ENCODE assay signal across 9 cellular contexts in the genomic region with DNA sequence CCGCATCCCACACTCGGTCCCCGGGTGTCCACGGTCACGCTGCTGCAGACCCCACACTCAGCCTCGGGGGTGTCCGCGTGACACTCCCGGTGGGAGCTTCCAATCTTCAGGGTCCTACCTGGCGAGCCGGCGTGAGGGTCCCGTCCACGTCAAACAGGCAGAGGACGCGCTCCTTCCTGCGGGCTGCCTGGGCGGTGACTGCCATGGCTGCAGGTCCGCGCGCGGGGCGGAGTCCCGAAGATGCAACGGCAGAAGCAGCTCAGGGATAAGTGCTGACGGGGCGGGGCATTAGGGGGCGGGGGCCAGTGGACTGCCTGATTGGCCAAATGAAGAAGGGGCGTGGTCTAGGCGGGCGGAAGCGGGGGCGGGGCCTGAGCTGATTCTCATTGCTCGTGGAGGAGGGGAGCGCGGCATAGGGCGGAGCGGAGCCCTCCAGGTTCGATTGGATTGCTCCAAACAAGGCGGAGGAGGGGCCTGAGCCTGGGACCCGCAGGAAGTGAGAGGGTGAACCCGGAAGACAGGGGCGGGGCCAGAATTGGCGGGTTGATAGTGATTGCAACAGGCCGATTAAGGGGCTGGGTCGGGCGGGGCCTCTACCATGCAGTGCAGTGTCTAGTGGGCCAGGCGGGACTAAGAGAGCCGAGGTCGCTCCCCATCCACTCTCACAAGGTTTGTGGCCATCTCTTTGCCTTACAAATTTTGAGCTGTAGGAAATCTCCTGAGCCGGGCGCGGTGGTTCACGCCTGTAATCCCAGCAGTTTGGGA.
DNase-seq lines count a peak whose midpoint lies in the region; ATAC-seq, FAIRE-seq and TF ChIP-seq lines count a peak whose summit lies in the region.
"Had no signal": no experiment of that assay in that cellular context is flagged by ENCODE, and none has a peak within 500 bp of the region (broad histone marks: within the 10 kb centered on the region; RNA-seq: fewer than 3 reads in every experiment).

TSS of gene PMM1 (minus strand) at position 240 of the 765 bp plus-strand sequence. CDS start at position 205, 35 bp downstream.

- peak within 1 kb of the TSS; percentile 89 for H3K4me3 Mint-ChIP-seq in central memory CD8-positive, alpha-beta T cell

- H3K4me1 Mint-ChIP-seq in central memory CD8-positive, alpha-beta T cell, result peaks cover 25% of the 10 kb centered on the region

- peak within 1 kb of the TSS; percentile 100 for H3K4me3 ChIP-seq in AG09309 (ENCODE audit: control insufficient read depth, low read depth, low read length)

- peak; percentile 92 for ATAC-seq in GM19025 (IDR thresholded peaks at IDR 0.05; ENCODE audit: low read depth, unreplicated experiment)
- peak; percentile 91 for ATAC-seq in HG03342 (IDR thresholded peaks at IDR 0.05; ENCODE audit: unreplicated experiment)
- peak; percentile 98 for ATAC-seq in central memory CD8-positive, alpha-beta T cell (replicated peaks; ENCODE audit: extremely low read depth, poor library complexity, severe bottlenecking)

- H3K27me3 Mint-ChIP-seq in central memory CD8-positive, alpha-beta T cell, result no peaks in the 10 kb centered on the region

- DNase-seq in AG09309 (ENCODE audit: low read depth) (peak; percentile 97), NCI-H446 (lab: John Stamatoyannopoulos, UW) (peak; percentile 95 to 99)
- peak; percentile 100 for DNase-seq in activated CD4-positive, CD25-positive, alpha-beta regulatory T cell treated with anti-CD3 and anti-CD28 coated beads, Interleukin-2, amount 50 U/mL, for 16 hours (ENCODE audit: low read depth, low spot score)
- peak; percentile 97 to 100 for DNase-seq in central memory CD8-positive, alpha-beta T cell (ENCODE audit: low spot score in 2 of 2)
- DNase-seq in stimulated activated CD4-positive, alpha-beta T cell treated with anti-CD3 and anti-CD28 coated beads, Interleukin-12 subunit alpha, Interleukin-12 subunit beta, amount 100 ng/mL, for 4 hours, result peak; percentile 100

- peak within 1 kb of the TSS; percentile 58 for H3K27ac Mint-ChIP-seq in central memory CD8-positive, alpha-beta T cell (ENCODE audit: low read depth)

- FAIRE-seq in islet of Langerhans (lab: Jason Lieb, UNC), result peak; percentile 5
- FAIRE-seq: colon had no signal

- H3K36me3 Mint-ChIP-seq in central memory CD8-positive, alpha-beta T cell (ENCODE audit: insufficient read depth), result peaks cover 3% of the 10 kb centered on the region

- no peak for TF ChIP-seq CTCF in AG09309 (IDR thresholded peaks at IDR 0.05; ENCODE audit: control insufficient read depth, insufficient read depth, low read depth, low read length, missing control alignments)

- no peaks in the 10 kb centered on the region for H3K9me3 Mint-ChIP-seq in central memory CD8-positive, alpha-beta T cell

Comparison
In these comparisons a context has a peak if more than half of its experiments do, and no peak if none do; other contexts are left out.
1. Peak in every context shown above with its lines: DNase-seq, ATAC-seq and H3K4me3 ChIP-seq.